In genomic region chr1:201254625-201255469, GRCh38 we compare ENCODE assay signal across 9 cellular contexts. TPM values are rescaled to one million over a fixed set of nuclear protein-coding genes. Genes with fewer than 3 reads are reported as not detected.
DNase-seq lines count a peak whose midpoint lies in the region; ATAC-seq and TF ChIP-seq lines count a peak whose summit lies in the region.
"Had no signal": no experiment of that assay in that cellular context is flagged by ENCODE, and none has a peak within 500 bp of the region (broad histone marks: within the 10 kb centered on the region; RNA-seq: fewer than 3 reads in every experiment).

No MANE protein-coding gene starts in this region.

- H3K4me3 ChIP-seq in CD8-positive, alpha-beta T cell (ENCODE audit: low read depth, low read length) = no peak overlapping the region
- H3K4me3 ChIP-seq in RWPE2 (ENCODE audit: severe bottlenecking) = no peak overlapping the region
- no peak overlapping the region for H3K4me3 ChIP-seq in cardiac muscle cell
- H3K4me3 ChIP-seq: SK-N-MC had no signal

- CTCF ChIA-PET in CD8-positive, alpha-beta T cell (lab: Charles Lee) = interaction anchor here (0.8 to 2.0 kb wide), 12 partner anchors 9 to 255 kb away, joined by 3 to 13 read pairs (median 5); no protein-coding TSS in a partner anchor

- H3K9me3 ChIP-seq in CD8-positive, alpha-beta T cell (ENCODE audit: low read length) = no peaks in the 10 kb centered on the region
- H3K9me3 ChIP-seq in RWPE2 (ENCODE audit: severe bottlenecking) (no peaks in the 10 kb centered on the region), cardiac muscle cell (ENCODE audit: low read depth) (no peaks in the 10 kb centered on the region)

- no peak for ATAC-seq in CD8-positive, alpha-beta T cell
- ATAC-seq in RWPE2 (ENCODE audit: low read depth) (peak; percentile 62; the same call in 2 of the 3 replicates), HG03442 (IDR thresholded peaks at IDR 0.05; ENCODE audit: unreplicated experiment) (no peak)

- no peaks in the 10 kb centered on the region for H3K36me3 Mint-ChIP-seq in CD8-positive, alpha-beta T cell

- POLR2A ChIA-PET in CD8-positive, alpha-beta T cell (lab: Charles Lee) = no interaction called here

- no peaks in the 10 kb centered on the region for H3K36me3 ChIP-seq in CD8-positive, alpha-beta T cell (ENCODE audit: insufficient read depth, low read length)
- H3K36me3 ChIP-seq in RWPE2 (ENCODE audit: low read depth) (no peaks in the 10 kb centered on the region), cardiac muscle cell (no peaks in the 10 kb centered on the region)

- H3K27me3 Mint-ChIP-seq in CD8-positive, alpha-beta T cell (ENCODE audit: low read depth) = peaks cover 8% of the 10 kb centered on the region

- H3K27ac Mint-ChIP-seq in CD8-positive, alpha-beta T cell = no peak overlapping the region

- intact Hi-C loops in CD8-positive, alpha-beta T cell (cut with DNase I, micrococcal nuclease) = loop anchor here in 1 of 2 experiments (1.0 kb wide), 2 partner anchors 106 to 153 kb away; no protein-coding TSS in a partner anchor

- H3K27me3 ChIP-seq in CD8-positive, alpha-beta T cell (ENCODE audit: insufficient read depth, low read length) = no peaks in the 10 kb centered on the region
- H3K27me3 ChIP-seq in RWPE2 (ENCODE audit: insufficient read depth, poor library complexity, severe bottlenecking) = no peaks in the 10 kb centered on the region
- H3K27me3 ChIP-seq in cardiac muscle cell = peaks cover 10% of the 10 kb centered on the region

- no peaks in the 10 kb centered on the region for H3K4me1 Mint-ChIP-seq in CD8-positive, alpha-beta T cell (ENCODE audit: low read depth)

- no peak overlapping the region for H3K4me3 Mint-ChIP-seq in CD8-positive, alpha-beta T cell

- peak; percentile 34 to 73 (median 55) for DNase-seq in CD8-positive, alpha-beta T cell
- DNase-seq in HCEC 1CT = peak; percentile 13
- DNase-seq in RWPE2 (ENCODE audit: low spot score) = peak; percentile 54
- DNase-seq in activated naive CD4-positive, alpha-beta T cell (lab: John Stamatoyannopoulos, UW) = peak; percentile 23 to 64 (median 54)
- DNase-seq in cardiac muscle cell (ENCODE audit: low read depth in 1 of 2, low spot score in 1 of 2) = peak; percentile 50 to 72
- peak; percentile 23 for DNase-seq in putamen (ENCODE audit: low spot score)
- no peak for DNase-seq in ureter (ENCODE audit: low spot score)

- no peaks in the 10 kb centered on the region for H3K9me3 Mint-ChIP-seq in CD8-positive, alpha-beta T cell

- no peak overlapping the region for H3K27ac ChIP-seq in CD8-positive, alpha-beta T cell (ENCODE audit: low read depth, low read length)
- H3K27ac ChIP-seq in RWPE2 (ENCODE audit: poor library complexity, severe bottlenecking) (no peak overlapping the region), cardiac muscle cell (no peak overlapping the region)
- H3K27ac ChIP-seq: SK-N-MC had no signal

- no peaks in the 10 kb centered on the region for H3K4me1 ChIP-seq in CD8-positive, alpha-beta T cell (ENCODE audit: insufficient read depth, low read length)
- H3K4me1 ChIP-seq in RWPE2 (ENCODE audit: insufficient read depth, poor library complexity, severe bottlenecking) (peaks cover 5% of the 10 kb centered on the region), cardiac muscle cell (ENCODE audit: low read depth) (no peaks in the 10 kb centered on the region)

- TF ChIP-seq CTCF in CD8-positive, alpha-beta T cell (IDR thresholded peaks at IDR 0.05) = peak; percentile 94
- TF ChIP-seq CTCF in RWPE2 (IDR thresholded peaks at IDR 0.05; ENCODE audit: poor library complexity, severe bottlenecking) (peak; percentile 97), cardiac muscle cell (IDR thresholded peaks at IDR 0.05; ENCODE audit: low read depth, low read length) (peak; percentile 95)

RNA-seq across cellular contexts. Expression of gene PKP1, which starts 28.5 kb away (rescaled TPM):
- total RNA-seq in CD8-positive, alpha-beta T cell = not detected
- total RNA-seq in cardiac muscle cell = 0.03 and 0.04 TPM in 2 replicates
- not detected in 2 replicates for polyA plus RNA-seq in cardiac muscle cell
- 58.1 TPM for total RNA-seq in ureter

Comparison
In these comparisons a context has a peak if more than half of its experiments do, and no peak if none do; other contexts are left out.
1. RNA of gene PKP1, which starts 28.5 kb away (total RNA-seq): 58.1 TPM in ureter (single experiment); 0.03 to 0.04 TPM in cardiac muscle cell and not detected in CD8-positive, alpha-beta T cell; every median in the first group is over 10 times any median in the second.
2. Peak in every context shown above with its lines, with median percentiles within 50 percentile points of each other: CTCF ChIP-seq.